In genomic region chr2:23429036-23429435, GRCh38 we compare ENCODE assay signal across 18 cellular contexts.
"Had no signal": no experiment of that assay in that cellular context is flagged by ENCODE, and none has a peak within 500 bp of the region (broad histone marks: within the 10 kb centered on the region; RNA-seq: fewer than 3 reads in every experiment).

No MANE protein-coding gene starts in this region.

- H3K4me2 ChIP-seq: SK-N-SH had no signal

- H3K36me3 ChIP-seq: adrenal gland, breast epithelium, esophagus squamous epithelium, ovary had no signal

- H3K9ac ChIP-seq: SK-N-SH had no signal

- H3K27ac ChIP-seq: breast epithelium, esophagus squamous epithelium, ovary had no signal

- H3K4me1 ChIP-seq: breast epithelium had no signal

- H3K4me3 ChIP-seq: adrenal gland, breast epithelium, esophagus squamous epithelium, lung, ovary had no signal

- H3K27me3 ChIP-seq: adrenal gland, breast epithelium, esophagus squamous epithelium, ovary had no signal

- DNase-seq: activated CD4-positive, alpha-beta T cell treated with anti-CD3 and anti-CD28 coated beads, Interleukin-2, amount 10 ng/mL, durations not matched to agents 24 days and 14 days; activated CD4-positive, CD25-positive, alpha-beta regulatory T cell; activated CD8-positive, alpha-beta T cell treated with anti-CD3 and anti-CD28 coated beads for 36 hours; activated effector memory CD4-positive, alpha-beta T cell treated with anti-CD3 and anti-CD28 coated beads, Interleukin-2, amount 50 U/mL, for 16 hours; activated T-cell treated with anti-CD3 and anti-CD28 coated beads, Interleukin-2, amount 50 U/mL, for 72 hours; effector memory CD4-positive, alpha-beta T cell; esophagus squamous epithelium; midbrain; naive B cell; SK-N-SH; stimulated activated naive CD4-positive, alpha-beta T cell; T-helper 9 cell had no signal

- FAIRE-seq: astrocyte, islet of Langerhans had no signal

- H3K9me3 ChIP-seq: adrenal gland, breast epithelium, esophagus squamous epithelium, ovary, SK-N-SH had no signal
